23 cellular contexts compared by ENCODE assay signal in genomic region chr4:111992604-111993151, GRCh38.
"Had no signal": no experiment of that assay in that cellular context is flagged by ENCODE, and none has a peak within 500 bp of the region (broad histone marks: within the 10 kb centered on the region; RNA-seq: fewer than 3 reads in every experiment).

No MANE protein-coding gene starts in this region.

- FAIRE-seq: astrocyte, islet of Langerhans had no signal

- H3K9me3 Mint-ChIP-seq: activated naive CD4-positive, alpha-beta T cell treated with anti-CD3 and anti-CD28 coated beads, Interleukin-2, amount 10 ng/mL, durations not matched to agents 7 days and 5 days; activated naive CD8-positive, alpha-beta T cell treated with anti-CD3 and anti-CD28 coated beads, Interleukin-2, amount 10 ng/mL, durations not matched to agents 7 days and 5 days; endodermal cell; stimulated activated naive CD8-positive, alpha-beta T cell treated with anti-CD3 and anti-CD28 coated beads, Interleukin-15, Interleukin-2, amounts not matched to agents 100 ng/mL and 50 ng/mL, for 24 hours; type B pancreatic cell had no signal

- DNase-seq: activated CD4-positive, alpha-beta T cell treated with anti-CD3 and anti-CD28 coated beads for 48 hours; activated CD4-positive, alpha-beta T cell treated with anti-CD3 and anti-CD28 coated beads, Interleukin-2, amount 50 U/mL, for 48 hours; activated CD8-positive, alpha-beta memory T cell treated with anti-CD3 and anti-CD28 coated beads for 24 hours; activated gamma-delta T cell; activated naive CD4-positive, alpha-beta T cell treated with anti-CD3 and anti-CD28 coated beads, Interleukin-2, amount 10 ng/mL, durations not matched to agents 7 days and 5 days; activated naive CD8-positive, alpha-beta T cell treated with anti-CD3 and anti-CD28 coated beads, Interleukin-2, amount 10 ng/mL, durations not matched to agents 7 days and 5 days; amniotic stem cell; brain microvascular endothelial cell; caudate nucleus; cortex of kidney; endodermal cell; foreskin keratinocyte; left lung; ovary; right lobe of liver; stimulated activated CD4-positive, alpha-beta T cell treated with anti-CD3 and anti-CD28 coated beads, Interleukin-12 subunit alpha, Interleukin-12 subunit beta, amount 100 ng/mL, for 4 hours; stimulated activated CD4-positive, alpha-beta T cell treated with anti-CD3 and anti-CD28 coated beads, Interleukin-4, amount 100 ng/mL, for 1 hour had no signal

- H3K4me3 Mint-ChIP-seq: activated naive CD4-positive, alpha-beta T cell treated with anti-CD3 and anti-CD28 coated beads, Interleukin-2, amount 10 ng/mL, durations not matched to agents 7 days and 5 days; activated naive CD8-positive, alpha-beta T cell treated with anti-CD3 and anti-CD28 coated beads, Interleukin-2, amount 10 ng/mL, durations not matched to agents 7 days and 5 days; endodermal cell; stimulated activated naive CD8-positive, alpha-beta T cell treated with anti-CD3 and anti-CD28 coated beads, Interleukin-15, Interleukin-2, amounts not matched to agents 100 ng/mL and 50 ng/mL, for 24 hours; type B pancreatic cell had no signal

- H3K36me3 Mint-ChIP-seq: activated naive CD4-positive, alpha-beta T cell treated with anti-CD3 and anti-CD28 coated beads, Interleukin-2, amount 10 ng/mL, durations not matched to agents 7 days and 5 days; activated naive CD8-positive, alpha-beta T cell treated with anti-CD3 and anti-CD28 coated beads, Interleukin-2, amount 10 ng/mL, durations not matched to agents 7 days and 5 days; type B pancreatic cell had no signal

- ATAC-seq: activated CD4-positive, CD25-positive, alpha-beta regulatory T cell treated with anti-CD3 and anti-CD28 coated beads, Interleukin-2, amount 50 U/mL, for 24 hours had no signal

- H3K4me1 Mint-ChIP-seq: activated naive CD4-positive, alpha-beta T cell treated with anti-CD3 and anti-CD28 coated beads, Interleukin-2, amount 10 ng/mL, durations not matched to agents 7 days and 5 days; activated naive CD8-positive, alpha-beta T cell treated with anti-CD3 and anti-CD28 coated beads, Interleukin-2, amount 10 ng/mL, durations not matched to agents 7 days and 5 days had no signal

- H3K27ac Mint-ChIP-seq: activated naive CD4-positive, alpha-beta T cell treated with anti-CD3 and anti-CD28 coated beads, Interleukin-2, amount 10 ng/mL, durations not matched to agents 7 days and 5 days; activated naive CD8-positive, alpha-beta T cell treated with anti-CD3 and anti-CD28 coated beads, Interleukin-2, amount 10 ng/mL, durations not matched to agents 7 days and 5 days; endodermal cell; progenitor cell of endocrine pancreas; stimulated activated naive CD8-positive, alpha-beta T cell treated with anti-CD3 and anti-CD28 coated beads, Interleukin-15, Interleukin-2, amounts not matched to agents 100 ng/mL and 50 ng/mL, for 24 hours; type B pancreatic cell had no signal
